In the genomic region with DNA sequence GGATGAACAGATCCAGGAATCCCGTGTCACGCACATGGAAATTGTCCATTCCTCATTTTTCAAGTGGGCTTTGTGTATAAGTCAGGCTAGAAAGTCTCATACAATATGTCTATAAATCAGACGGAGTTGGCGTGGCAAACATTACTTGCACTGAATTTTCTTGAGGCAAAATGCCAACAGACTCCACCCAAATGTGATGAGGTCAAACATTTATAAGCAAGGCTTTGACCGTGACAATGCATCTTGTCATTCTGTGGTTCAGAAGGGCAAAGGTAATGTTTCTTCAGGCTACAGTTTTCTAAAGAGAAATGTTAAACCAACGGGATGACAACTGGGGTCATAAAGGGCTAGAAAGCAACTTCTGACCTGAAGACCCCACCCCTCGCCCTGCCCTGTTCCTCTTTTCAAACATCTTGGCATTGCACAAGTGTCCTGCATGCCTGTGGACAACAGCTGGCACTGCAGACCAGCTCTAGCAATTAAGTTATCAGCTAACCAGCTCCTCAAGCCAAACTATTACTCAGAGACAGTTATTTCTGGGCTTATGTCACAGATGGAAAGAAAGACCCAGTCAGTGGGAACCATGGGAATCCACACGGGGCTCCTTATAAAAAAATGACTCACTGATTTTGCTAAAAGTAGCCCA, we compare ENCODE assay signal across 9 cellular contexts. TPM values are rescaled to one million over a fixed set of nuclear protein-coding genes. Genes with fewer than 3 reads are reported as not detected.
DNase-seq lines count a peak whose midpoint lies in the region; ATAC-seq and TF ChIP-seq lines count a peak whose summit lies in the region.
"Had no signal": no experiment of that assay in that cellular context is flagged by ENCODE, and none has a peak within 500 bp of the region (broad histone marks: within the 10 kb centered on the region; RNA-seq: fewer than 3 reads in every experiment).

No MANE protein-coding gene starts in this region.

- TF ChIP-seq CTCF in VCaP (conservative IDR thresholded peaks at IDR 0.05) = no peak

- H3K27ac ChIP-seq in VCaP = peak overlapping the region; percentile 75; the same call in 1 of the 2 replicates
- peak overlapping the region; percentile 88 for H3K27ac ChIP-seq in subcutaneous abdominal adipose tissue (ENCODE audit: low read depth, low read length)

- peak overlapping the region in 1 of 5 donors; percentile 20 for H3K9ac ChIP-seq in subcutaneous abdominal adipose tissue (ENCODE audit: low read length in 5 of 5)

- H3K27me3 ChIP-seq in subcutaneous abdominal adipose tissue (ENCODE audit: control insufficient read depth in 5 of 5, insufficient read depth in 4 of 5, low read length in 5 of 5) = peaks cover 0 to 2% (median 0%) of the 10 kb centered on the region in 5 donors

- no peaks in the 10 kb centered on the region for H3K9me3 ChIP-seq in subcutaneous abdominal adipose tissue (ENCODE audit: control insufficient read depth in 5 of 5, low read length in 5 of 5)

- H3K36me3 ChIP-seq in subcutaneous abdominal adipose tissue (ENCODE audit: control insufficient read depth in 5 of 5, insufficient read depth in 5 of 5, low read length in 5 of 5) = peaks cover 0 to 5% (median 2%) of the 10 kb centered on the region in 5 donors

- H3K4me1 ChIP-seq in subcutaneous abdominal adipose tissue (ENCODE audit: control insufficient read depth in 5 of 5, insufficient read depth in 5 of 5, low read length in 5 of 5) = peaks cover 36 to 96% (median 89%) of the 10 kb centered on the region in 5 donors

- H3K4me3 ChIP-seq in subcutaneous abdominal adipose tissue (ENCODE audit: low read depth in 1 of 5, low read length in 5 of 5) = peak overlapping the region in 1 of 5 donors; percentile 13

- ATAC-seq in left cardiac atrium (peak; percentile 56 to 80), HG02571 (IDR thresholded peaks at IDR 0.05; ENCODE audit: unreplicated experiment) (no peak)

- intact Hi-C loops in left cardiac atrium (cut with DNase I) = loop anchor here in 1 of 2 donors (5.0 kb wide), 1 partner anchor 37 kb away; no protein-coding TSS in a partner anchor

- peak; percentile 92 for DNase-seq in HCEC 1CT
- DNase-seq in left cardiac atrium = peak; percentile 78
- no peak for DNase-seq in NCI-H524 treated with DMSO at 0.1 percent for 48 hours (lab: John Stamatoyannopoulos, UW)
- no peak for DNase-seq in Ammon's horn (ENCODE audit: low spot score)
- DNase-seq in NCI-H2196 (lab: John Stamatoyannopoulos, UW; ENCODE audit: unreplicated experiment) = no peak
- DNase-seq: stimulated activated CD4-positive, alpha-beta T cell treated with anti-CD3 and anti-CD28 coated beads, Interleukin-2, amount 100 ng/mL, for 48 hours had no signal

RNA-seq across cellular contexts. Expression of gene SPTBN5, which starts 36.5 kb away (rescaled TPM):
- 1 to 10 TPM; 1.7 to 2.5 TPM for total RNA-seq in left cardiac atrium

RNA-seq across cellular contexts. Expression of gene EHD4, which starts 42.0 kb away (rescaled TPM):
- total RNA-seq in left cardiac atrium = 10 to 100 TPM; 34.0 to 42.1 TPM

Comparison
In these comparisons a context has a peak if more than half of its experiments do, and no peak if none do; other contexts are left out.
1. DNase-seq: peak in HCEC 1CT (single experiment) and left cardiac atrium (single experiment); none in NCI-H524 treated with DMSO at 0.1 percent for 48 hours (single experiment), Ammon's horn (single experiment) and NCI-H2196 (single experiment).